Comparison of ENCODE assay signal across 10 cellular contexts in the genomic region with DNA sequence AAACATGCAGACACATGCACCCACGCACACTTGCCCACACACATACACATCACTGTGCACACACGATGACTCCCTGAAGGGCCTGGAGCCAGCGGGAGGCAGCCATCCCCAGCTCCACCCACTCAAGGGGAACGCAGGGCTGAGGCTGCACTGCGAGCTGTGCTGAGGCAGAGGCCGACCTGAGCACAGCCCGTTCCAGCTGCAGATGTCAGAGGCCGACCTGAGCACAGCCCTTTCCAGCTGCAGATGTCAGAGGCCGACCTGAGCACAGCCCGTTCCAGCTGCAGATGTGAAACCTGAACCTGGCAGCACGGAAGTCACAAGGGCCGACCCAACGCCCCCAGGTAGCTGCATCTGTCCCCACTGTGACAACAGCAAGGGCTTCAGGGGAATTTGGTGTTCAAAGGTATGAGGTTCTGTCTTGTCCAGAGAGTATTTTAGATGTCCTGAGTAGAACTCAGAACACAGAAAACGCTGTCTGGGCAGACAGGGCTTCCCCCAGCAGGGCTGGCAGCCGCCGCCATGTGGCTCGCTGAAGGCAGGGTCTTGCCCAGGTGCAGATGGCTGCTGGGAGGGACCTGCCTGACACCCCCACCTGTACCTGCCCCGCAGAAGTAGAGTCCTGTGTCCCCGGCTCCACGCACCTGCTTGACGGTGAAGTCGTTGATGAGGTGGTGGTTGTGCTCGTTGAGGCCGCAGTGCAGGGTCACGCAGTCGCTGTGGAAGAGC. TPM values are rescaled to one million over a fixed set of nuclear protein-coding genes. Genes with fewer than 3 reads are reported as not detected.
DNase-seq lines count a peak whose midpoint lies in the region; ATAC-seq and TF ChIP-seq lines count a peak whose summit lies in the region.
"Had no signal": no experiment of that assay in that cellular context is flagged by ENCODE, and none has a peak within 500 bp of the region (broad histone marks: within the 10 kb centered on the region; RNA-seq: fewer than 3 reads in every experiment).

No MANE protein-coding gene starts in this region.

- H3K27ac ChIP-seq in left ventricle myocardium inferior (replicated peaks) (no peak overlapping the region), upper lobe of left lung (peak overlapping the region in 3 of 4 donors; percentile 3 to 80 (median 36))
- H3K27ac ChIP-seq: epithelial cell of prostate had no signal

- peaks cover 20% of the 10 kb centered on the region for H3K4me1 Mint-ChIP-seq in activated T-helper 17 cell treated with anti-CD3 and anti-CD28 coated beads, Interleukin-2, amount 50 U/mL, for 72 hours

- no peaks in the 10 kb centered on the region for H3K9me3 Mint-ChIP-seq in activated T-helper 17 cell treated with anti-CD3 and anti-CD28 coated beads, Interleukin-2, amount 50 U/mL, for 72 hours

- TF ChIP-seq EP300 in upper lobe of left lung (IDR thresholded peaks at IDR 0.05) = no peak

- DNase-seq in Right ventricle myocardium inferior (ENCODE audit: missing footprints) (peak; percentile 70), left ventricle myocardium inferior (no peak), upper lobe of left lung (peak in 1 of 2 donors; percentile 59), NCI-H748 treated with DMSO at 0.1 percent for 48 hours (lab: John Stamatoyannopoulos, UW) (no peak), erythroblast (lab: John Stamatoyannopoulos, UW) (no peak), NCI-H69 (lab: John Stamatoyannopoulos, UW) (no peak)
- DNase-seq: activated CD4-positive, alpha-beta T cell treated with anti-CD3 and anti-CD28 coated beads for 36 hours had no signal

- WGBS in upper lobe of left lung, 2 donors = 89 to 95% methylated on average over 16 to 25 of the region's 26 CpGs

- H3K27me3 ChIP-seq in left ventricle myocardium inferior (ENCODE audit: low read depth) (no peaks in the 10 kb centered on the region), upper lobe of left lung (no peaks in the 10 kb centered on the region)

- peaks cover 60% of the 10 kb centered on the region for H3K36me3 Mint-ChIP-seq in activated T-helper 17 cell treated with anti-CD3 and anti-CD28 coated beads, Interleukin-2, amount 50 U/mL, for 72 hours (ENCODE audit: low read depth)

- H3K9me3 ChIP-seq in left ventricle myocardium inferior (replicated peaks) (no peaks in the 10 kb centered on the region), upper lobe of left lung (no peaks in the 10 kb centered on the region)

- TF ChIP-seq CTCF in left ventricle myocardium inferior (IDR thresholded peaks at IDR 0.05; ENCODE audit: borderline replicate concordance) (no peak), upper lobe of left lung (IDR thresholded peaks at IDR 0.05) (no peak)

- H3K4me3 Mint-ChIP-seq in activated T-helper 17 cell treated with anti-CD3 and anti-CD28 coated beads, Interleukin-2, amount 50 U/mL, for 72 hours = peak overlapping the region; percentile 68
- H3K4me3 Mint-ChIP-seq: activated CD4-positive, alpha-beta T cell treated with anti-CD3 and anti-CD28 coated beads for 36 hours had no signal

- no peak for TF ChIP-seq POLR2A in upper lobe of left lung (IDR thresholded peaks at IDR 0.05)
- TF ChIP-seq POLR2A in erythroblast (IDR thresholded peaks at IDR 0.05; ENCODE audit: low read length) = no peak

- H3K27me3 Mint-ChIP-seq in activated T-helper 17 cell treated with anti-CD3 and anti-CD28 coated beads, Interleukin-2, amount 50 U/mL, for 72 hours = no peaks in the 10 kb centered on the region
- H3K27me3 Mint-ChIP-seq: activated CD4-positive, alpha-beta T cell treated with anti-CD3 and anti-CD28 coated beads for 36 hours had no signal

- H3K36me3 ChIP-seq in left ventricle myocardium inferior (peaks cover 80% of the 10 kb centered on the region), upper lobe of left lung (peaks cover 8 to 76% (median 58%) of the 10 kb centered on the region in 4 donors)

- H3K4me1 ChIP-seq in left ventricle myocardium inferior (peaks cover 44% of the 10 kb centered on the region), upper lobe of left lung (peaks cover 38 to 63% (median 47%) of the 10 kb centered on the region in 4 donors)

- intact Hi-C loops in Right ventricle myocardium inferior (cut with DNase I) = no loop called here
- intact Hi-C loops in left ventricle myocardium inferior (cut with micrococcal nuclease) = no loop called here

- no peak for ATAC-seq in Right ventricle myocardium inferior
- peak; percentile 57 for ATAC-seq in HG02973 (IDR thresholded peaks at IDR 0.05; ENCODE audit: unreplicated experiment)
- ATAC-seq in activated T-helper 17 cell treated with anti-CD3 and anti-CD28 coated beads, Interleukin-2, amount 50 U/mL, for 72 hours (replicated peaks) = no peak
- ATAC-seq in upper lobe of left lung (ENCODE audit: low FRiP score in 2 of 2) = peak in 1 of 2 donors; percentile 55
- ATAC-seq: activated CD4-positive, alpha-beta T cell treated with anti-CD3 and anti-CD28 coated beads for 36 hours had no signal

- no peak overlapping the region for H3K4me3 ChIP-seq in left ventricle myocardium inferior
- no peak overlapping the region for H3K4me3 ChIP-seq in upper lobe of left lung

- H3K27ac Mint-ChIP-seq in activated T-helper 17 cell treated with anti-CD3 and anti-CD28 coated beads, Interleukin-2, amount 50 U/mL, for 72 hours = no peak overlapping the region

RNA-seq across cellular contexts. Expression of gene CTBP1, which starts 33.4 kb away (rescaled TPM):
- total RNA-seq in Right ventricle myocardium inferior = 121 TPM
- 112 TPM for total RNA-seq in left ventricle myocardium inferior
- 100 to 1,000 TPM; 117 to 173 TPM for total RNA-seq in activated T-helper 17 cell treated with anti-CD3 and anti-CD28 coated beads, Interleukin-2, amount 50 U/mL, for 72 hours
- total RNA-seq in upper lobe of left lung = 100 to 1,000 TPM; 142 to 483 (median 213) TPM

RNA-seq across cellular contexts. Expression of gene SPON2, which starts 43.1 kb away (rescaled TPM):
- 22.6 TPM for total RNA-seq in Right ventricle myocardium inferior
- total RNA-seq in left ventricle myocardium inferior = 13.9 TPM
- total RNA-seq in activated T-helper 17 cell treated with anti-CD3 and anti-CD28 coated beads, Interleukin-2, amount 50 U/mL, for 72 hours = 10 to 100 TPM; 17.3 to 18.7 TPM
- 10 to 100 TPM; 23.2 to 81.3 (median 50.8) TPM for total RNA-seq in upper lobe of left lung
